8 cellular contexts compared by ENCODE assay signal in the genomic region with DNA sequence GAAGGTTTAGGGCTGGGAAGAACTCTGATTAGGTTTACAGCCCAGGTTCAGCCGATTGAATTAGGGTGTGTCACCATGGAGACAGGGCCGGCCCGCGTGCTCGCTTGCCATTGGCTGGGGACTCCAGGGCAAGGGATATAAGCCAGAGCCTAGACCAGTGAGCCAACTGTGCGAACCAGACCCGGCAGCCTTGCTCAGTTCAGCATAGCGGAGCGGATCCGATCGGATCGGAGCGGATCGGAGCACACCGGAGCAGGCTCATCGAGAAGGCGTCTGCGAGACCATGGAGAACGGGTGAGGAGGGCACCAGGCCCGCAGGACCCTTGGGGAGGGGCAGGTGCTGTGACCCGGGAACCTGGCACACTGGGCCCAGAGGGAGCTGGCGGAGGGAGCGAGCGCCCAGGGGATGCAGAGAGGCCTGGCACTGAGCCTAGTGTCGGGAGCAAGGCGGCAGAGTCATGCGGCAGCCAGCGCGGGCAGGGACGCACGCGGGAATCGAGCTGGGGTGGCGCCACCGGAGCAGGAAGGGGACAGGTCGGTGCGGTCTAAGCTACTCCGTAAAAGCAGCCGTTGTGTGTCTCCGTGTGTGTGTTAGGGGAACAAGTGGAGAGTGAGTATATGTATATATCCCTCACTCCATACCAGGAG. TPM values are rescaled to one million over a fixed set of nuclear protein-coding genes. Genes with fewer than 3 reads are reported as not detected.
DNase-seq lines count a peak whose midpoint lies in the region; ATAC-seq and TF ChIP-seq lines count a peak whose summit lies in the region.

TSS of gene PNP (plus strand) at position 165 of the 648 bp plus-strand sequence. CDS start at position 284, 119 bp downstream.

- H3K79me2 ChIP-seq in DND-41 (ENCODE audit: insufficient read depth, low read length): peaks cover 41% of the 10 kb centered on the region

- peak within 1 kb of the TSS; percentile 71 for H3K9ac ChIP-seq in DND-41 (ENCODE audit: low read depth, low read length)

- DNase-seq in DND-41: peak; percentile 90
- peak; percentile 92 to 97 (median 95) for DNase-seq in Peyer's patch
- peak; percentile 89 to 91 for DNase-seq in activated T-cell treated with anti-CD3 and anti-CD28 coated beads, Interleukin-2, amount 50 U/mL, for 48 hours
- peak; percentile 96 for DNase-seq in esophagus muscularis mucosa (ENCODE audit: extremely low spot score)
- DNase-seq in myocyte (ENCODE audit: low read depth): peak; percentile 83
- peak; percentile 71 to 84 for DNase-seq in stimulated activated CD8-positive, alpha-beta memory T cell treated with anti-CD3 and anti-CD28 coated beads, Interleukin-7, amount 100 ng/mL, for 48 hours (ENCODE audit: extremely low read depth in 1 of 2, low read depth in 1 of 2)

- H3K27ac ChIP-seq in DND-41 (ENCODE audit: low read length): peak within 1 kb of the TSS; percentile 82
- H3K27ac ChIP-seq in KOPT-K1 (ENCODE audit: low read depth, low read length, poor library complexity, severe bottlenecking): peak within 1 kb of the TSS; percentile 84
- H3K27ac ChIP-seq in Peyer's patch: peak within 1 kb of the TSS; percentile 83 to 96 (median 92)
- H3K27ac ChIP-seq in esophagus muscularis mucosa (replicated peaks in 1 of 4): peak within 1 kb of the TSS; percentile 80 to 95 (median 88)

- intact Hi-C loops in esophagus muscularis mucosa (cut with DNase I): loop anchor here (10.0 kb wide), 2 partner anchors 515 to 635 kb away; partner anchors contain the start of genes METTL17 and TMEM253

- peaks cover 29% of the 10 kb centered on the region for H3K36me3 ChIP-seq in DND-41 (ENCODE audit: insufficient read depth, low read length)
- H3K36me3 ChIP-seq in KOPT-K1 (ENCODE audit: insufficient read depth, low read length): peaks cover 31% of the 10 kb centered on the region
- H3K36me3 ChIP-seq in Peyer's patch: peaks cover 0 to 20% (median 0%) of the 10 kb centered on the region in 3 donors
- peaks cover 0 to 22% (median 13%) of the 10 kb centered on the region in 4 donors for H3K36me3 ChIP-seq in esophagus muscularis mucosa

- H3K4me3 ChIP-seq in DND-41 (ENCODE audit: low read depth in 1 of 2, low read length in 2 of 2) (peak within 1 kb of the TSS; percentile 60 to 73), Peyer's patch (peak within 1 kb of the TSS; percentile 73 to 88 (median 82)), esophagus muscularis mucosa (peak within 1 kb of the TSS; percentile 67 to 89 (median 78))

- peaks cover 34% of the 10 kb centered on the region for H3K4me1 ChIP-seq in DND-41 (ENCODE audit: insufficient read depth, low read length)
- H3K4me1 ChIP-seq in Peyer's patch: peaks cover 0 to 12% (median 6%) of the 10 kb centered on the region in 4 donors
- H3K4me1 ChIP-seq in esophagus muscularis mucosa: peaks cover 14 to 25% (median 19%) of the 10 kb centered on the region in 4 donors

- peak within 1 kb of the TSS; percentile 83 for H3K4me2 ChIP-seq in DND-41 (ENCODE audit: insufficient read depth, low read length)

- TF ChIP-seq POLR2A in Peyer's patch (IDR thresholded peaks at IDR 0.05): peak; percentile 99 to 100
- TF ChIP-seq POLR2A in esophagus muscularis mucosa (IDR thresholded peaks at IDR 0.05; ENCODE audit: low read depth): peak; percentile 86

- ATAC-seq in DND-41 (ENCODE audit: insufficient read depth, low read depth): peak; percentile 93
- peak; percentile 94 for ATAC-seq in GM21825 (IDR thresholded peaks at IDR 0.05; ENCODE audit: unreplicated experiment)

- TF ChIP-seq CTCF in DND-41 (IDR thresholded peaks at IDR 0.05; ENCODE audit: borderline replicate concordance, extremely low read depth, low read length, poor library complexity, severe bottlenecking) (no peak), Peyer's patch (IDR thresholded peaks at IDR 0.05) (no peak), esophagus muscularis mucosa (IDR thresholded peaks at IDR 0.05) (no peak)

- no peak for TF ChIP-seq EP300 in esophagus muscularis mucosa (IDR thresholded peaks at IDR 0.05)

- H2AFZ ChIP-seq in DND-41 (ENCODE audit: low read depth, low read length): peak within 1 kb of the TSS; percentile 79

- H4K20me1 ChIP-seq in DND-41 (ENCODE audit: insufficient read depth, low read length): peaks cover 13% of the 10 kb centered on the region; the same call in 1 of the 2 replicates

- H3K27me3 ChIP-seq in DND-41 (ENCODE audit: insufficient read depth, low read length, poor library complexity) (no peaks in the 10 kb centered on the region), Peyer's patch (no peaks in the 10 kb centered on the region), esophagus muscularis mucosa (no peaks in the 10 kb centered on the region)

- WGBS in esophagus muscularis mucosa: 0% methylated on average over 13 of the region's 40 CpGs

- H3K9me3 ChIP-seq in DND-41 (ENCODE audit: insufficient read depth, low read length, severe bottlenecking): no peaks in the 10 kb centered on the region
- H3K9me3 ChIP-seq in KOPT-K1 (ENCODE audit: insufficient read depth, low read length, poor library complexity, severe bottlenecking): no peaks in the 10 kb centered on the region
- H3K9me3 ChIP-seq in Peyer's patch: no peaks in the 10 kb centered on the region
- H3K9me3 ChIP-seq in esophagus muscularis mucosa: no peaks in the 10 kb centered on the region

RNA-seq across cellular contexts. Expression of gene PNP, which starts in this region (rescaled TPM):
- total RNA-seq in Peyer's patch (10 to 100 TPM; 51.4 to 70.1 (median 53.7) TPM), esophagus muscularis mucosa (10 to 100 TPM in 3 of 4 donors, 1 to 10 TPM in 1; 4.2 to 85.2 (median 14.2) TPM), myocyte (4.9 and 5.2 TPM in 2 replicates)
- 14.8 TPM for polyA plus RNA-seq in myocyte (2012)

Comparison
In these comparisons a context has a peak if more than half of its experiments do, and no peak if none do; other contexts are left out.
1. Peak in every context shown above with its lines: DNase-seq, ATAC-seq, H3K4me3 ChIP-seq and H3K27ac ChIP-seq.